11 cellular contexts compared by ENCODE assay signal in the genomic region with DNA sequence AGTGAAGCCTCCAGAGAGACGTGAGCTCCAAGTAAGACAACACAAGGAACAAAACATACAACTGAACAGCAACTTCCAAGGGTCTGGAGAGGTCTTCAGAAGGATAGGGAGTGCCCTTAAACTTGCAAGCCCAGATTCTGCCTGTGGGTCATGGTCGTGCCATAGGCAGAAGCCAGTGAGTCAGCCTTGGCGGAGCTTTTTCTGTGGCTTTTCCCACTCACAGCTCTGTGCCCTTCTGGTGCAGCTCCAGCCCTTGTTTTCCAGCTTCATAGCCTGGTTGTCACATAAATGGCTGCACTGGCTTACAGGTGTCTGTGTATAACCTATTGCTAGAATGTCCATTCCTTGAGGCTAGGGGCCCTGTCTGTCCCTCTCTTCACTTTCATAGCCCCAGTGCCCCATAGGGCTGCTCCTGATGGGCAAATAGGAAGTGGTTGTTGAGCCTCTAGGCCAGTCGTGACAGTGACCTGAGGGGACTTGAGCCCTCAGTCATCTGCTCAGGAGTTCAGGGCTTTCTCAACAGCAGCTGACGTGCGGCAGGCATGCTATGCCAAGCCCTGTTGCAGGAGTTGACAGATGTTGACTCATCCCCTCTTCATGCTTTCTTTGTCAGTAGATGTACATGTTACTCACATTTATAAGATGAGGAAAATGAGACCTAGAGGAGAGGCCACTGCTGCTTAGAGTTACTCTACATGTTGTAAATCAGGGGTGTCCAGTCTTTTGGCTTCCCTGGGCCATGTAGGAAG. TPM values are rescaled to one million over a fixed set of nuclear protein-coding genes. Genes with fewer than 3 reads are reported as not detected.
DNase-seq lines count a peak whose midpoint lies in the region; ATAC-seq and TF ChIP-seq lines count a peak whose summit lies in the region.
"Had no signal": no experiment of that assay in that cellular context is flagged by ENCODE, and none has a peak within 500 bp of the region (broad histone marks: within the 10 kb centered on the region; RNA-seq: fewer than 3 reads in every experiment).

No MANE protein-coding gene starts in this region.

- WGBS in esophagus squamous epithelium, 2 donors, result 34 to 38% methylated on average over 6 of the region's 6 CpGs
- 79 to 81% methylated on average over 6 of the region's 6 CpGs for WGBS in sigmoid colon, 2 donors

- peak; percentile 94 for DNase-seq in EH (ENCODE audit: low read depth)
- DNase-seq in PC-3, result peak; percentile 88
- DNase-seq in esophagus squamous epithelium (lab: John Stamatoyannopoulos, UW), result no peak
- DNase-seq in sigmoid colon, result no peak
- DNase-seq in NCI-H2029 (lab: John Stamatoyannopoulos, UW), result no peak
- DNase-seq in SHP77 treated with DMSO at 0.1 percent for 48 hours (lab: John Stamatoyannopoulos, UW), result no peak
- DNase-seq in NOMO-1 treated with DMSO at 0.1 percent for 48 hours (lab: John Stamatoyannopoulos, UW; ENCODE audit: unreplicated experiment), result no peak
- DNase-seq: activated naive CD4-positive, alpha-beta T cell treated with anti-CD3 and anti-CD28 coated beads, Interleukin-2, amount 50 U/mL, for 16 hours; hypothalamus; SJCRH30; stimulated activated naive CD4-positive, alpha-beta T cell treated with Interleukin-2 at 50 U/mL for 16 hours had no signal

- TF ChIP-seq POLR2A in esophagus squamous epithelium (IDR thresholded peaks at IDR 0.05) (no peak), sigmoid colon (IDR thresholded peaks at IDR 0.05) (no peak)

- no peak for TF ChIP-seq EP300 in sigmoid colon (IDR thresholded peaks at IDR 0.05)

- peak overlapping the region; percentile 43 for H3K4me2 ChIP-seq in PC-3 (ENCODE audit: low read length)

- H3K4me3 ChIP-seq in PC-3 (ENCODE audit: low read length) (no peak overlapping the region), esophagus squamous epithelium (no peak overlapping the region), sigmoid colon (no peak overlapping the region)
- H3K4me3 ChIP-seq: SJCRH30 had no signal

- H3K9me2 ChIP-seq in PC-3 (replicated peaks; ENCODE audit: low read length), result no peaks in the 10 kb centered on the region

- TF ChIP-seq CTCF in PC-3 (conservative IDR thresholded peaks at IDR 0.05; ENCODE audit: low read depth, low read length) (no peak), esophagus squamous epithelium (IDR thresholded peaks at IDR 0.05) (no peak), sigmoid colon (IDR thresholded peaks at IDR 0.05) (no peak)

- peak; percentile 95 for ATAC-seq in PC-3

- peaks cover 37% of the 10 kb centered on the region for H3K4me1 ChIP-seq in PC-3 (ENCODE audit: insufficient read depth, low read length)
- H3K4me1 ChIP-seq in esophagus squamous epithelium, result peaks cover 34 to 100% (median 66%) of the 10 kb centered on the region in 3 donors
- peaks cover 0 to 67% (median 53%) of the 10 kb centered on the region in 4 donors for H3K4me1 ChIP-seq in sigmoid colon
- H3K4me1 ChIP-seq: SJCRH30 had no signal

- CTCF ChIA-PET in PC-3 (lab: Charles Lee), result interaction anchor here (0.5 to 0.8 kb wide), 2 partner anchors 51 to 53 kb away, joined by 3 to 8 read pairs; no protein-coding TSS in a partner anchor

- POLR2A ChIA-PET in PC-3 (lab: Charles Lee; ENCODE audit: unreplicated experiment), result no interaction called here

- H4K20me1 ChIP-seq in PC-3 (ENCODE audit: low read length), result peaks cover 63% of the 10 kb centered on the region

- no peak overlapping the region for H2AFZ ChIP-seq in PC-3 (ENCODE audit: low read length)

- peaks cover 19% of the 10 kb centered on the region for H3K36me3 ChIP-seq in PC-3 (ENCODE audit: low read depth, low read length)
- H3K36me3 ChIP-seq in esophagus squamous epithelium, result peaks cover 0 to 22% (median 3%) of the 10 kb centered on the region in 3 donors
- H3K36me3 ChIP-seq in sigmoid colon, result peaks cover 0 to 11% (median 0%) of the 10 kb centered on the region in 4 donors

- H3K27ac ChIP-seq in PC-3 (ENCODE audit: low read length) (peak overlapping the region; percentile 91), esophagus squamous epithelium (peak overlapping the region; percentile 61 to 90 (median 74)), sigmoid colon (peak overlapping the region in 3 of 4 donors; percentile 26 to 50 (median 44))
- H3K27ac ChIP-seq: SJCRH30 had no signal

- no TSS peak for BruUV-seq in PC-3 (replicated peaks; lab: Mats Ljungman, UMichigan)

- intact Hi-C loops in PC-3 (cut with micrococcal nuclease), result loop anchor here (2.0 kb wide), 1 partner anchor 16 kb away; no protein-coding TSS in a partner anchor
- intact Hi-C loops in esophagus squamous epithelium (cut with DNase I), result no loop called here
- intact Hi-C loops in sigmoid colon (cut with DNase I), result no loop called here

- H3K9ac ChIP-seq in PC-3 (ENCODE audit: low read length), result peak overlapping the region; percentile 29

- no peaks in the 10 kb centered on the region for H3F3A ChIP-seq in PC-3 (ENCODE audit: low read length, unreplicated experiment)

- no peaks in the 10 kb centered on the region for H3K9me3 ChIP-seq in PC-3 (ENCODE audit: low read length)
- no peaks in the 10 kb centered on the region for H3K9me3 ChIP-seq in esophagus squamous epithelium
- H3K9me3 ChIP-seq in sigmoid colon, result no peaks in the 10 kb centered on the region
- H3K9me3 ChIP-seq: SJCRH30 had no signal

- H3K79me2 ChIP-seq in PC-3 (ENCODE audit: low read length), result peaks cover 99% of the 10 kb centered on the region

- H3K27me3 ChIP-seq in PC-3 (ENCODE audit: low read length), result no peaks in the 10 kb centered on the region
- H3K27me3 ChIP-seq in esophagus squamous epithelium, result no peaks in the 10 kb centered on the region
- H3K27me3 ChIP-seq in sigmoid colon, result no peaks in the 10 kb centered on the region
- H3K27me3 ChIP-seq: SJCRH30 had no signal

RNA-seq across cellular contexts. Expression of gene MED15, which starts 7.4 kb away (rescaled TPM):
- total RNA-seq in PC-3 (2014; rRNA removed), result 55.9 and 71.3 TPM in 2 replicates
- total RNA-seq in esophagus squamous epithelium, result 10 to 100 TPM; 31.6 to 51.4 (median 46.1) TPM
- total RNA-seq in sigmoid colon, result 10 to 100 TPM; 26.4 to 75.3 (median 34.9) TPM
- 10 to 100 TPM; 25.8 to 86.8 (median 37.5) TPM for polyA plus RNA-seq in sigmoid colon

RNA-seq across cellular contexts. Expression of gene KLHL22, which starts 19.2 kb away (rescaled TPM):
- 14.8 TPM in 2 replicates for total RNA-seq in PC-3 (2014; rRNA removed)
- 10 to 100 TPM in 1 of 4 donors, 1 to 10 TPM in 3; 7.7 to 13.0 (median 8.3) TPM for total RNA-seq in esophagus squamous epithelium
- 10 to 100 TPM; 26.4 to 39.6 (median 32.7) TPM for total RNA-seq in sigmoid colon
- 10 to 100 TPM in 1 of 3 donors, 1 to 10 TPM in 2; 5.4 to 14.0 (median 6.0) TPM for polyA plus RNA-seq in sigmoid colon

Comparison
In these comparisons a context has a peak if more than half of its experiments do, and no peak if none do; other contexts are left out.
1. DNase-seq: peak in EH (single experiment) and PC-3 (single experiment); none in esophagus squamous epithelium (single experiment), sigmoid colon (single experiment), NCI-H2029 (single experiment), SHP77 treated with DMSO at 0.1 percent for 48 hours (single experiment) and NOMO-1 treated with DMSO at 0.1 percent for 48 hours (single experiment).
2. Peak in every context shown above with its lines, with median percentiles within 50 percentile points of each other: H3K27ac ChIP-seq.